Comparison of ENCODE assay signal across 1 cellular context in the genomic region with DNA sequence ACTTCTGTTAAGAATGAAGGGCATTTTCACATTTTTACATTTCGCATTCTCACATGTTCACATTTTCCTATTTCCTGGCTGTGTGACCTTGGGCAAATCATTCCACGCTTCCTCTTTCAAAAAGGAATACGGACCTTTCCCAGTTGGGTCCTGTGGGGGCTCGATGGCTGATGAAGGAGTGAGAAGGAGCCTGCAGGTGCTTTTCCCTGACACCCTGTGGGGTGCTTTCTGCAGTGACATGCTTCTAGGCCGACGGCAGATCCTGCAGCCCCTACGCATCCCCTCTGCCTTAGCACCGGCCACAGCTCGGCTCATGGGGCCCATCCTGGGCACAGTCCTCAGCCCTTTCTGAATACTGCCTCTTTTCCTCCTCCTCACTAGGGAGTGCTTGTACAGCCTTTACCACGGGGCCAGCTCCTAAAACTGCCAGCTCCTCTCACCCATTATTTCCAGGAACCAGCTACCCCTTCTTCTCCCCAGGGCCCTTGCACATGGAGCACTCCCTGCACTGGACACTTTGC.
TF ChIP-seq lines count a peak whose summit lies in the region.

No MANE protein-coding gene starts in this region.

TF ChIP-seq in IMR-90, 13 proteins besides CTCF, POLR2A, EP300 and RAD21 (continued from another document):
- TF ChIP-seq, protein P1, sequence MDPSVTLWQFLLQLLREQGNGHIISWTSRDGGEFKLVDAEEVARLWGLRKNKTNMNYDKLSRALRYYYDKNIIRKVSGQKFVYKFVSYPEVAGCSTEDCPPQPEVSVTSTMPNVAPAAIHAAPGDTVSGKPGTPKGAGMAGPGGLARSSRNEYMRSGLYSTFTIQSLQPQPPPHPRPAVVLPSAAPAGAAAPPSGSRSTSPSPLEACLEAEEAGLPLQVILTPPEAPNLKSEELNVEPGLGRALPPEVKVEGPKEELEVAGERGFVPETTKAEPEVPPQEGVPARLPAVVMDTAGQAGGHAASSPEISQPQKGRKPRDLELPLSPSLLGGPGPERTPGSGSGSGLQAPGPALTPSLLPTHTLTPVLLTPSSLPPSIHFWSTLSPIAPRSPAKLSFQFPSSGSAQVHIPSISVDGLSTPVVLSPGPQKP (IDR thresholded peaks at IDR 0.05; ENCODE audit: borderline replicate concordance, low read depth, low read length), result no peak
- TF ChIP-seq, protein P2, sequence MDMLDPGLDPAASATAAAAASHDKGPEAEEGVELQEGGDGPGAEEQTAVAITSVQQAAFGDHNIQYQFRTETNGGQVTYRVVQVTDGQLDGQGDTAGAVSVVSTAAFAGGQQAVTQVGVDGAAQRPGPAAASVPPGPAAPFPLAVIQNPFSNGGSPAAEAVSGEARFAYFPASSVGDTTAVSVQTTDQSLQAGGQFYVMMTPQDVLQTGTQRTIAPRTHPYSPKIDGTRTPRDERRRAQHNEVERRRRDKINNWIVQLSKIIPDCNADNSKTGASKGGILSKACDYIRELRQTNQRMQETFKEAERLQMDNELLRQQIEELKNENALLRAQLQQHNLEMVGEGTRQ (IDR thresholded peaks at IDR 0.05; ENCODE audit: low read depth, low read length), result no peak
- no peak for TF ChIP-seq FOS (IDR thresholded peaks at IDR 0.05; ENCODE audit: low read depth, low read length)
- no peak for TF ChIP-seq MAFK (IDR thresholded peaks at IDR 0.05; ENCODE audit: low read depth, low read length)
